Comparison of ENCODE assay signal across 21 cellular contexts in genomic region chr20:7091655-7092054, GRCh38.
"Had no signal": no experiment of that assay in that cellular context is flagged by ENCODE, and none has a peak within 500 bp of the region (broad histone marks: within the 10 kb centered on the region; RNA-seq: fewer than 3 reads in every experiment).

No MANE protein-coding gene starts in this region.

- H3K27me3 ChIP-seq: colonic mucosa, esophagus muscularis mucosa, foreskin keratinocyte, gastroesophageal sphincter, heart left ventricle, left lung had no signal

- H3K4me1 ChIP-seq: colonic mucosa, esophagus muscularis mucosa, gastroesophageal sphincter, heart left ventricle, lower lobe of right lung had no signal

- ATAC-seq: effector memory CD8-positive, alpha-beta T cell; foreskin keratinocyte; gastroesophageal sphincter; heart left ventricle; left cardiac atrium; left ventricle myocardium superior; naive thymus-derived CD4-positive, alpha-beta T cell had no signal

- FAIRE-seq: endothelial cell of umbilical vein, frontal cortex, islet of Langerhans, keratinocyte had no signal

- H3K4me3 Mint-ChIP-seq: dendritic cell treated with granulocyte-macrophage colony-stimulating factor and Interleukin-4, amounts not matched to agents 40 ng/mL and 50 ng/mL, for 4 days; effector memory CD8-positive, alpha-beta T cell; naive thymus-derived CD4-positive, alpha-beta T cell had no signal

- H3K9me3 Mint-ChIP-seq: dendritic cell treated with granulocyte-macrophage colony-stimulating factor and Interleukin-4, amounts not matched to agents 40 ng/mL and 50 ng/mL, for 4 days had no signal

- H3K4me1 Mint-ChIP-seq: naive thymus-derived CD4-positive, alpha-beta T cell had no signal

- H3K9me3 ChIP-seq: colonic mucosa, esophagus muscularis mucosa, gastroesophageal sphincter, heart left ventricle, left lung, lower lobe of right lung had no signal

- H3K27me3 Mint-ChIP-seq: dendritic cell treated with granulocyte-macrophage colony-stimulating factor and Interleukin-4, amounts not matched to agents 40 ng/mL and 50 ng/mL, for 4 days; effector memory CD8-positive, alpha-beta T cell had no signal

- DNase-seq: colonic mucosa; cortex of kidney; effector CD8-positive, alpha-beta T cell; effector memory CD8-positive, alpha-beta T cell; foreskin keratinocyte; heart left ventricle; hippocampal formation; left cardiac atrium; left lung; left ventricle myocardium superior; lower lobe of right lung; mesenchymal stem cell; midbrain; naive thymus-derived CD4-positive, alpha-beta T cell had no signal

- H3K36me3 ChIP-seq: colonic mucosa, esophagus muscularis mucosa, gastroesophageal sphincter, heart left ventricle, left lung, lower lobe of right lung had no signal

- H3K27ac ChIP-seq: colonic mucosa, esophagus muscularis mucosa, foreskin keratinocyte, gastroesophageal sphincter, heart left ventricle, left lung, lower lobe of right lung had no signal

- H3K4me3 ChIP-seq: colonic mucosa, esophagus muscularis mucosa, gastroesophageal sphincter, heart left ventricle, left lung, lower lobe of right lung had no signal

- H3K27ac Mint-ChIP-seq: dendritic cell treated with granulocyte-macrophage colony-stimulating factor and Interleukin-4, amounts not matched to agents 40 ng/mL and 50 ng/mL, for 4 days; effector memory CD8-positive, alpha-beta T cell; naive thymus-derived CD4-positive, alpha-beta T cell had no signal

- H3K36me3 Mint-ChIP-seq: naive thymus-derived CD4-positive, alpha-beta T cell had no signal
